In genomic region chr6:35302604-35303218, GRCh38 we compare ENCODE assay signal across 8 cellular contexts. TPM values are rescaled to one million over a fixed set of nuclear protein-coding genes. Genes with fewer than 3 reads are reported as not detected.
DNase-seq lines count a peak whose midpoint lies in the region; ATAC-seq and TF ChIP-seq lines count a peak whose summit lies in the region.

No MANE protein-coding gene starts in this region.

- peaks cover 72% of the 10 kb centered on the region for H3K4me1 Mint-ChIP-seq in activated naive CD4-positive, alpha-beta T cell treated with anti-CD3 and anti-CD28 coated beads for 36 hours (ENCODE audit: low read depth)

- H3K36me3 Mint-ChIP-seq in activated naive CD4-positive, alpha-beta T cell treated with anti-CD3 and anti-CD28 coated beads for 36 hours (ENCODE audit: low read depth), result peaks cover 31% of the 10 kb centered on the region

- no peak overlapping the region for H3K4me2 ChIP-seq in SK-N-SH

- DNase-seq in NCI-H82 (lab: John Stamatoyannopoulos, UW), result peak; percentile 35
- DNase-seq in NCI-H82 treated with DMSO at 0.1 percent for 48 hours (lab: John Stamatoyannopoulos, UW; ENCODE audit: unreplicated experiment), result no peak
- DNase-seq in SK-N-SH, result peak; percentile 44
- DNase-seq in activated naive CD4-positive, alpha-beta T cell treated with anti-CD3 and anti-CD28 coated beads for 36 hours, result peak; percentile 96
- peak; percentile 39 for DNase-seq in left kidney (ENCODE audit: low read depth, low spot score)
- peak; percentile 75 for DNase-seq in stimulated activated CD8-positive, alpha-beta memory T cell treated with anti-CD3 and anti-CD28 coated beads, Interleukin-12 subunit alpha, Interleukin-12 subunit beta, amount 100 ng/mL, for 4 hours (ENCODE audit: low read depth)
- DNase-seq in tibial nerve (ENCODE audit: low spot score in 2 of 2), result no peak

- peak overlapping the region; percentile 24; the same call in 1 of the 2 replicates for H2AFZ ChIP-seq in SK-N-SH (ENCODE audit: low read depth)

- no peaks in the 10 kb centered on the region for H3K27me3 ChIP-seq in SK-N-SH (ENCODE audit: insufficient read depth)
- no peaks in the 10 kb centered on the region for H3K27me3 ChIP-seq in tibial nerve

- H3K79me2 ChIP-seq in SK-N-SH (ENCODE audit: insufficient read depth), result no peaks in the 10 kb centered on the region

- CTCF ChIA-PET in SK-N-SH (lab: Yijun Ruan, JAX), result interaction anchor here (1.3 to 1.4 kb wide), 2 partner anchors 40 to 166 kb away, joined by 3 to 5 read pairs; partner anchors contain the start of genes PPARD and RPL10A
- CTCF ChIA-PET in activated naive CD4-positive, alpha-beta T cell treated with anti-CD3 and anti-CD28 coated beads for 36 hours (lab: Charles Lee), result interaction anchor here (0.7 to 2.2 kb wide), 5 partner anchors 9 to 149 kb away, joined by 3 to 9 read pairs (median 4); no protein-coding TSS in a partner anchor

- no peak overlapping the region for H3K9ac ChIP-seq in SK-N-SH

- H3K9me3 Mint-ChIP-seq in activated naive CD4-positive, alpha-beta T cell treated with anti-CD3 and anti-CD28 coated beads for 36 hours, result no peaks in the 10 kb centered on the region

- H3F3A ChIP-seq in SK-N-SH (replicated peaks; ENCODE audit: insufficient read depth), result no peaks in the 10 kb centered on the region

- no peak for TF ChIP-seq CTCF in SK-N-SH (IDR thresholded peaks at IDR 0.05)
- no peak for TF ChIP-seq CTCF in tibial nerve (IDR thresholded peaks at IDR 0.05)

- TF ChIP-seq EP300 in SK-N-SH (IDR thresholded peaks at IDR 0.05; ENCODE audit: borderline replicate concordance in 1 of 2, low read depth in 1 of 2, low read length in 1 of 2) (no peak), tibial nerve (IDR thresholded peaks at IDR 0.05) (no peak)

- POLR2A ChIA-PET in SK-N-SH (lab: Yijun Ruan, JAX), result no interaction called here

- no peak for TF ChIP-seq RAD21 in SK-N-SH (IDR thresholded peaks at IDR 0.05; ENCODE audit: low read length)

- H3K27ac Mint-ChIP-seq in activated naive CD4-positive, alpha-beta T cell treated with anti-CD3 and anti-CD28 coated beads for 36 hours, result peak overlapping the region; percentile 94

- H3K4me3 ChIP-seq in SK-N-SH (ENCODE audit: low read depth in 2 of 2, low read length in 1 of 2) (no peak overlapping the region), tibial nerve (no peak overlapping the region)

- H3K36me3 ChIP-seq in SK-N-SH (replicated peaks in 1 of 2; ENCODE audit: control insufficient read depth in 1 of 2, insufficient read depth in 2 of 2, low read length in 1 of 2) (no peaks in the 10 kb centered on the region), tibial nerve (peaks cover 0 to 4% (median 0%) of the 10 kb centered on the region in 3 donors)

- no peak for TF ChIP-seq POLR2A in tibial nerve (IDR thresholded peaks at IDR 0.05)

- no peaks in the 10 kb centered on the region for H4K20me1 ChIP-seq in SK-N-SH (ENCODE audit: insufficient read depth)

- H3K4me1 ChIP-seq in SK-N-SH (ENCODE audit: control insufficient read depth in 1 of 2, insufficient read depth in 2 of 2, low read depth in 1 of 2, low read length in 1 of 2) (no peaks in the 10 kb centered on the region; a peak in 1 of 4 replicates), tibial nerve (peaks cover 0 to 22% (median 10%) of the 10 kb centered on the region in 4 donors)

- peak overlapping the region; percentile 75 for H3K4me3 Mint-ChIP-seq in activated naive CD4-positive, alpha-beta T cell treated with anti-CD3 and anti-CD28 coated beads for 36 hours

- no peaks in the 10 kb centered on the region for H3K9me2 ChIP-seq in SK-N-SH

- H3K27me3 Mint-ChIP-seq in activated naive CD4-positive, alpha-beta T cell treated with anti-CD3 and anti-CD28 coated beads for 36 hours (ENCODE audit: low read depth), result no peaks in the 10 kb centered on the region

- intact Hi-C loops in activated naive CD4-positive, alpha-beta T cell treated with anti-CD3 and anti-CD28 coated beads for 36 hours (cut with micrococcal nuclease), result loop anchor here (1.0 to 2.0 kb wide), 6 partner anchors 9 to 818 kb away; partner anchors contain the start of genes FANCE and ZNF76

- no peak overlapping the region for H3K27ac ChIP-seq in SK-N-SH (ENCODE audit: low read depth in 2 of 2, low read length in 1 of 2)
- H3K27ac ChIP-seq in tibial nerve, result peak overlapping the region in 1 of 4 donors; percentile 56

- WGBS in SK-N-SH (ENCODE audit: low lambda C conversion rate), result 95% methylated on average over 3 of the region's 6 CpGs
- 40 to 47% methylated on average over 6 of the region's 6 CpGs for WGBS in tibial nerve, 2 donors

- ATAC-seq in HG03139 (IDR thresholded peaks at IDR 0.05; ENCODE audit: unreplicated experiment), result peak; percentile 71

- H3K9me3 ChIP-seq in SK-N-SH, result no peaks in the 10 kb centered on the region
- H3K9me3 ChIP-seq in tibial nerve, result no peaks in the 10 kb centered on the region

TF ChIP-seq in SK-N-SH, 30 proteins besides CTCF, POLR2A, EP300 and RAD21 (continues in another document):
- no peak for TF ChIP-seq SMC3 (IDR thresholded peaks at IDR 0.05; ENCODE audit: low read depth, low read length)
- TF ChIP-seq GATA2 (CRISPR knock-in tag; IDR thresholded peaks at IDR 0.05), result no peak
- TF ChIP-seq NFIC (IDR thresholded peaks at IDR 0.05; ENCODE audit: borderline replicate concordance), result no peak
- no peak for TF ChIP-seq GABPA (IDR thresholded peaks at IDR 0.05; ENCODE audit: low read depth)
- TF ChIP-seq NRF1 (IDR thresholded peaks at IDR 0.05; ENCODE audit: low read depth, low read length), result no peak
- no peak for TF ChIP-seq MXI1 (IDR thresholded peaks at IDR 0.05; ENCODE audit: low read depth, low read length)
- no peak for TF ChIP-seq CHD2 (IDR thresholded peaks at IDR 0.05; ENCODE audit: low read length, partially characterized antibody)
- no peak for TF ChIP-seq FOXM1 (IDR thresholded peaks at IDR 0.05; ENCODE audit: low read depth)
- no peak for TF ChIP-seq TAF1 (IDR thresholded peaks at IDR 0.05; ENCODE audit: borderline replicate concordance, low read depth, low read length)
- no peak for TF ChIP-seq ZBTB33 (IDR thresholded peaks at IDR 0.05; ENCODE audit: borderline replicate concordance, low read depth)
- no peak for TF ChIP-seq REST (IDR thresholded peaks at IDR 0.05; ENCODE audit: low read depth, low read length)

RNA-seq across cellular contexts. Expression of gene DEF6, which starts 5.1 kb away (rescaled TPM):
- polyA plus RNA-seq in SK-N-SH (2012; rRNA removed), result 0.13 and 0.16 TPM in 2 replicates
- polyA plus RNA-seq in SK-N-SH (2012; cell fraction: cytosol; rRNA removed), result 0.06 and 0.17 TPM in 2 replicates
- 0.62 and 0.73 TPM in 2 replicates for polyA plus RNA-seq in SK-N-SH (2012; cell fraction: nucleus; rRNA removed)
- total RNA-seq in activated naive CD4-positive, alpha-beta T cell treated with anti-CD3 and anti-CD28 coated beads for 36 hours, result 10 to 100 TPM; 89.9 to 90.6 TPM
- 10 to 100 TPM in 1 of 4 donors, 1 to 10 TPM in 3; 3.3 to 21.9 (median 7.4) TPM for total RNA-seq in tibial nerve

RNA-seq across cellular contexts. Expression of gene PPARD, which starts 39.6 kb away (rescaled TPM):
- 11.5 and 13.3 TPM in 2 replicates for polyA plus RNA-seq in SK-N-SH (2012; rRNA removed)
- polyA plus RNA-seq in SK-N-SH (2012; cell fraction: cytosol; rRNA removed), result 6.0 and 9.4 TPM in 2 replicates
- 19.3 and 20.2 TPM in 2 replicates for polyA plus RNA-seq in SK-N-SH (2012; cell fraction: nucleus; rRNA removed)
- 10 to 100 TPM; 10.8 to 11.2 TPM for total RNA-seq in activated naive CD4-positive, alpha-beta T cell treated with anti-CD3 and anti-CD28 coated beads for 36 hours
- total RNA-seq in tibial nerve, result 10 to 100 TPM; 10.0 to 15.3 (median 13.0) TPM

RNA-seq across cellular contexts. Expression of gene ZNF76, which starts 43.2 kb away (rescaled TPM):
- polyA plus RNA-seq in SK-N-SH (2012; rRNA removed), result 19.7 and 22.4 TPM in 2 replicates
- polyA plus RNA-seq in SK-N-SH (2012; cell fraction: cytosol; rRNA removed), result 6.5 and 10.7 TPM in 2 replicates
- polyA plus RNA-seq in SK-N-SH (2012; cell fraction: nucleus; rRNA removed), result 88.9 and 102 TPM in 2 replicates
- total RNA-seq in activated naive CD4-positive, alpha-beta T cell treated with anti-CD3 and anti-CD28 coated beads for 36 hours, result 10 to 100 TPM; 32.4 to 38.2 TPM
- total RNA-seq in tibial nerve, result 10 to 100 TPM; 41.6 to 97.2 (median 55.5) TPM

Comparison
In these comparisons a context has a peak if more than half of its experiments do, and no peak if none do; other contexts are left out.
1. DNase-seq: peak in NCI-H82 (single experiment), SK-N-SH (single experiment), activated naive CD4-positive, alpha-beta T cell treated with anti-CD3 and anti-CD28 coated beads for 36 hours (single experiment), left kidney (single experiment) and stimulated activated CD8-positive, alpha-beta memory T cell treated with anti-CD3 and anti-CD28 coated beads, Interleukin-12 subunit alpha, Interleukin-12 subunit beta, amount 100 ng/mL, for 4 hours (single experiment); none in NCI-H82 treated with DMSO at 0.1 percent for 48 hours (single experiment) and tibial nerve (0 of 2).